ENCODE assay signal across 20 cellular contexts in the genomic region with DNA sequence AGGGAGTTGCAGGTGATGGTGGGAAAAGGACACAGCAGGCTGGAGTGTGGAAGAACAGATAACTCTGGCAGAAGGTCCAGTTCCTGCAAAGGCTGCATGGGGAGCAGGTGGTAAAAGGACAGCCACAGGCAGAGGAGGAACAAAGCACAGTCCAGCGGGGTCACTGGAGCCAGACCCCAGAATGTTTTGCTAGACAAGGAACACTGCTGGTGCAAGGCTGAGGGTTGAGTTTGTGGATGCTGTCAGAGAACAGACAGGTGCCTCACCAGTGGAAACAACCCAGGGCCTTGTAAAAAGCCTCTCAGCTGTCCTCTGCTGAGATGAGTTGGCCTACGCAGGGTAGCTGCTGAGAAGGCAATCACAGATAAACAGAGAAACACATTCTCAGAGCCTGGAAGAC.
"Had no signal": no experiment of that assay in that cellular context is flagged by ENCODE, and none has a peak within 500 bp of the region (broad histone marks: within the 10 kb centered on the region; RNA-seq: fewer than 3 reads in every experiment).

No MANE protein-coding gene starts in this region.

- H3K27me3 ChIP-seq: brain microvascular endothelial cell, tibial nerve, vagina had no signal

- H3K4me3 Mint-ChIP-seq: activated CD4-positive, alpha-beta memory T cell treated with anti-CD3 and anti-CD28 coated beads, Interleukin-2, amount 10 ng/mL, durations not matched to agents 7 days and 5 days; activated CD8-positive, alpha-beta memory T cell treated with anti-CD3 and anti-CD28 coated beads, Interleukin-2, amount 10 ng/mL, durations not matched to agents 7 days and 5 days; central memory CD8-positive, alpha-beta T cell; memory B cell; stimulated activated naive CD8-positive, alpha-beta T cell treated with anti-CD3 and anti-CD28 coated beads, Interleukin-15, Interleukin-2, amounts not matched to agents 100 ng/mL and 50 ng/mL, for 24 hours; T-helper 2 cell treated with Interferon-gamma antibody and Interleukin-4, amounts not matched to agents 5 μg/mL and 100 μg/mL, for 36 hours had no signal

- H3K4me3 ChIP-seq: coronary artery, left ventricle myocardium inferior, tibial nerve, vagina had no signal

- DNase-seq: activated CD4-positive, alpha-beta memory T cell treated with anti-CD3 and anti-CD28 coated beads, Interleukin-2, amount 10 ng/mL, durations not matched to agents 7 days and 5 days; activated CD4-positive, alpha-beta T cell treated with anti-CD3 and anti-CD28 coated beads for 48 hours; activated CD4-positive, CD25-positive, alpha-beta regulatory T cell; activated CD8-positive, alpha-beta memory T cell treated with anti-CD3 and anti-CD28 coated beads, Interleukin-2, amount 10 ng/mL, durations not matched to agents 7 days and 5 days; activated naive CD4-positive, alpha-beta T cell treated with Interleukin-2 at 50 U/mL for 16 hours; anterior cingulate cortex; brain microvascular endothelial cell; erythroblast; foreskin melanocyte; kidney; left ventricle myocardium inferior; retina had no signal

- H3K27ac ChIP-seq: brain microvascular endothelial cell, coronary artery, left ventricle myocardium inferior, tibial nerve, vagina had no signal

- ATAC-seq: activated CD8-positive, alpha-beta memory T cell treated with anti-CD3 and anti-CD28 coated beads, Interleukin-2, amount 10 ng/mL, durations not matched to agents 7 days and 5 days had no signal

- H3K9me3 Mint-ChIP-seq: activated CD4-positive, alpha-beta memory T cell treated with anti-CD3 and anti-CD28 coated beads, Interleukin-2, amount 10 ng/mL, durations not matched to agents 7 days and 5 days; activated T-helper 2 cell treated with anti-CD3 and anti-CD28 coated beads, Interferon-gamma antibody, Interleukin-2, Interleukin-4, amounts not matched to agents 10 μg/mL and 5 μg/mL and 100 μg/mL, durations not matched to agents 14 hours and 24 hours and 36 hours; central memory CD8-positive, alpha-beta T cell; memory B cell; stimulated activated naive CD8-positive, alpha-beta T cell treated with anti-CD3 and anti-CD28 coated beads, Interleukin-15, Interleukin-2, amounts not matched to agents 100 ng/mL and 50 ng/mL, for 24 hours; T-helper 2 cell treated with Interferon-gamma antibody and Interleukin-4, amounts not matched to agents 5 μg/mL and 100 μg/mL, for 36 hours had no signal

- H3K36me3 Mint-ChIP-seq: memory B cell had no signal

- H3K36me3 ChIP-seq: brain microvascular endothelial cell, left ventricle myocardium inferior, tibial nerve, vagina had no signal

- H3K27ac Mint-ChIP-seq: activated CD4-positive, alpha-beta memory T cell treated with anti-CD3 and anti-CD28 coated beads, Interleukin-2, amount 10 ng/mL, durations not matched to agents 7 days and 5 days; activated CD8-positive, alpha-beta memory T cell treated with anti-CD3 and anti-CD28 coated beads, Interleukin-2, amount 10 ng/mL, durations not matched to agents 7 days and 5 days; activated T-helper 2 cell treated with anti-CD3 and anti-CD28 coated beads, Interferon-gamma antibody, Interleukin-2, Interleukin-4, amounts not matched to agents 10 μg/mL and 5 μg/mL and 100 μg/mL, durations not matched to agents 14 hours and 24 hours and 36 hours; memory B cell; stimulated activated naive CD8-positive, alpha-beta T cell treated with anti-CD3 and anti-CD28 coated beads, Interleukin-15, Interleukin-2, amounts not matched to agents 100 ng/mL and 50 ng/mL, for 24 hours; T-helper 2 cell treated with Interferon-gamma antibody and Interleukin-4, amounts not matched to agents 5 μg/mL and 100 μg/mL, for 36 hours had no signal

- H3K9me3 ChIP-seq: left ventricle myocardium inferior, tibial nerve, vagina had no signal
